Comparison of ENCODE assay signal across 31 cellular contexts in genomic region chr6:84731901-84732300, GRCh38. TPM values are rescaled to one million over a fixed set of nuclear protein-coding genes. Genes with fewer than 3 reads are reported as not detected.
"Had no signal": no experiment of that assay in that cellular context is flagged by ENCODE, and none has a peak within 500 bp of the region (broad histone marks: within the 10 kb centered on the region; RNA-seq: fewer than 3 reads in every experiment).

No MANE protein-coding gene starts in this region.

- H3K9me3 ChIP-seq: adrenal gland, breast epithelium, heart left ventricle, pancreas, prostate gland, sigmoid colon, uterus had no signal

- H3K4me3 ChIP-seq: adrenal gland, breast epithelium, heart left ventricle, pancreas, prostate gland, sigmoid colon, uterus had no signal

- H3K36me3 ChIP-seq: adrenal gland, breast epithelium, pancreas, prostate gland, sigmoid colon, uterus had no signal

- ATAC-seq: foreskin keratinocyte; heart left ventricle; naive thymus-derived CD8-positive, alpha-beta T cell; pancreas; stimulated activated memory B cell treated with anti-CD40 and anti-IgM and Interleukin-4, amounts not matched to agents 10 μg/mL and 1 μg/mL and 100 μg/mL, for 72 hours; stimulated activated naive CD8-positive, alpha-beta T cell treated with anti-CD3 and anti-CD28 coated beads, Interleukin-15, amount 100 ng/mL, for 72 hours had no signal

- H3K4me1 ChIP-seq: adrenal gland, breast epithelium, foreskin keratinocyte, heart left ventricle, pancreas, prostate gland, sigmoid colon, uterus had no signal

- H3K27ac ChIP-seq: adrenal gland, breast epithelium, foreskin keratinocyte, heart left ventricle, pancreas, prostate gland, sigmoid colon, uterus, VCaP had no signal

- FAIRE-seq: endometrium, pancreas, small intestine had no signal

- H3K27me3 ChIP-seq: adrenal gland, breast epithelium, foreskin keratinocyte, heart left ventricle, sigmoid colon, uterus had no signal

- DNase-seq: activated CD4-positive, alpha-beta T cell treated with anti-CD3 and anti-CD28 coated beads for 48 hours; activated CD4-positive, alpha-beta T cell treated with anti-CD3 and anti-CD28 coated beads, Interleukin-2, amount 50 U/mL, for 48 hours; activated CD8-positive, alpha-beta memory T cell treated with anti-CD3 and anti-CD28 coated beads for 24 hours; activated effector memory CD4-positive, alpha-beta T cell treated with Interleukin-2 at 50 U/mL for 16 hours; activated naive CD4-positive, alpha-beta T cell treated with anti-CD3 and anti-CD28 coated beads for 36 hours; activated naive CD8-positive, alpha-beta T cell treated with anti-CD3 and anti-CD28 coated beads for 36 hours; adrenal gland; effector CD8-positive, alpha-beta T cell; erythroblast; foreskin keratinocyte; heart left ventricle; hypothalamus; immature natural killer cell; midbrain; naive thymus-derived CD8-positive, alpha-beta T cell; nucleus accumbens; pancreas; sigmoid colon; small intestine; stimulated activated CD4-positive, alpha-beta T cell treated with anti-CD3 and anti-CD28 coated beads, Interleukin-1b, Interleukin-23, amount 100 ng/mL, for 48 hours; stimulated activated CD4-positive, alpha-beta T cell treated with anti-CD3 and anti-CD28 coated beads, Interleukin-4, amount 100 ng/mL, for 4 hours; stimulated activated CD8-positive, alpha-beta memory T cell treated with anti-CD3 and anti-CD28 coated beads, Interleukin-4, amount 100 ng/mL, for 48 hours; stimulated activated naive CD8-positive, alpha-beta T cell treated with anti-CD3 and anti-CD28 coated beads, Interleukin-15, amount 100 ng/mL, for 72 hours; substantia nigra; T-helper 2 cell; uterus had no signal

RNA-seq across cellular contexts. Expression of gene TBX18, which starts 32.5 kb away (rescaled TPM):
- total RNA-seq: activated naive CD4-positive, alpha-beta T cell treated with anti-CD3 and anti-CD28 coated beads for 36 hours; activated naive CD8-positive, alpha-beta T cell treated with anti-CD3 and anti-CD28 coated beads for 36 hours; foreskin keratinocyte; naive thymus-derived CD8-positive, alpha-beta T cell had no signal
- polyA plus RNA-seq: foreskin keratinocyte; immature natural killer cell; naive thymus-derived CD8-positive, alpha-beta T cell had no signal
